26 cellular contexts compared by ENCODE assay signal in genomic region chr11:76224461-76225121, GRCh38. TPM values are rescaled to one million over a fixed set of nuclear protein-coding genes. Genes with fewer than 3 reads are reported as not detected.
"Had no signal": no experiment of that assay in that cellular context is flagged by ENCODE, and none has a peak within 500 bp of the region (broad histone marks: within the 10 kb centered on the region; RNA-seq: fewer than 3 reads in every experiment).

No MANE protein-coding gene starts in this region.

- H3K4me1 ChIP-seq: breast epithelium, colonic mucosa, SJSA1, vagina had no signal

- H3K36me3 ChIP-seq: breast epithelium, colonic mucosa, SJSA1, vagina had no signal

- H3K27ac Mint-ChIP-seq: activated naive CD8-positive, alpha-beta T cell treated with anti-CD3 and anti-CD28 coated beads for 36 hours; activated T-helper 2 cell treated with anti-CD3 and anti-CD28 coated beads, Interferon-gamma antibody, Interleukin-2, Interleukin-4, amounts not matched to agents 10 μg/mL and 5 μg/mL and 100 μg/mL, durations not matched to agents 14 hours and 24 hours and 36 hours; effector memory CD8-positive, alpha-beta T cell; natural killer cell treated with Interleukin-12 subunit alpha and Interleukin-12 subunit beta and Interleukin-15 and Interleukin-18, amount 100 ng/mL, for 72 hours had no signal

- H3K27ac ChIP-seq: colonic mucosa, dorsolateral prefrontal cortex, SJSA1, vagina had no signal

- H3K36me3 Mint-ChIP-seq: activated naive CD8-positive, alpha-beta T cell treated with anti-CD3 and anti-CD28 coated beads for 36 hours; natural killer cell treated with Interleukin-12 subunit alpha and Interleukin-12 subunit beta and Interleukin-15 and Interleukin-18, amount 100 ng/mL, for 72 hours had no signal

- H3K27me3 ChIP-seq: colonic mucosa, dorsolateral prefrontal cortex, SJSA1, vagina had no signal

- H3K9me3 ChIP-seq: breast epithelium, colonic mucosa, SJSA1, vagina had no signal

- DNase-seq: activated CD4-positive, alpha-beta T cell treated with anti-CD3 and anti-CD28 coated beads, Interleukin-2, amount 50 U/mL, for 4 hours; activated CD8-positive, alpha-beta memory T cell treated with anti-CD3 and anti-CD28 coated beads for 24 hours; activated CD8-positive, alpha-beta memory T cell treated with anti-CD3 and anti-CD28 coated beads, Interleukin-2, amount 50 U/mL, for 48 hours; activated naive CD4-positive, alpha-beta T cell; activated naive CD8-positive, alpha-beta T cell treated with anti-CD3 and anti-CD28 coated beads for 36 hours; activated T-cell treated with anti-CD3 and anti-CD28 coated beads, Interleukin-2, amount 50 U/mL, for 4 hours; amniotic stem cell; colonic mucosa; dorsolateral prefrontal cortex; effector memory CD8-positive, alpha-beta T cell; midbrain; occipital lobe; retina; small intestine; stimulated activated CD4-positive, alpha-beta T cell treated with anti-CD3 and anti-CD28 coated beads, Interleukin-2, amount 100 ng/mL, for 24 hours; stimulated activated naive CD4-positive, alpha-beta T cell; substantia nigra; T-helper 1 cell; T-helper 9 cell had no signal

- H3K4me3 Mint-ChIP-seq: activated naive CD8-positive, alpha-beta T cell treated with anti-CD3 and anti-CD28 coated beads for 36 hours; activated T-cell treated with anti-CD3 and anti-CD28 coated beads, Interleukin-2, amount 50 U/mL, for 4 hours; effector memory CD8-positive, alpha-beta T cell; natural killer cell treated with Interleukin-12 subunit alpha and Interleukin-12 subunit beta and Interleukin-15 and Interleukin-18, amount 100 ng/mL, for 72 hours had no signal

- H3K27me3 Mint-ChIP-seq: activated naive CD8-positive, alpha-beta T cell treated with anti-CD3 and anti-CD28 coated beads for 36 hours had no signal

- H3K4me3 ChIP-seq: breast epithelium, colonic mucosa, dorsolateral prefrontal cortex, SJSA1, vagina had no signal

- ATAC-seq: activated T-cell treated with anti-CD3 and anti-CD28 coated beads, Interleukin-2, amount 50 U/mL, for 4 hours; effector memory CD8-positive, alpha-beta T cell; esophagus mucosa had no signal

- H3K9me3 Mint-ChIP-seq: activated naive CD8-positive, alpha-beta T cell treated with anti-CD3 and anti-CD28 coated beads for 36 hours; activated T-cell treated with anti-CD3 and anti-CD28 coated beads, Interleukin-2, amount 50 U/mL, for 4 hours; activated T-helper 2 cell treated with anti-CD3 and anti-CD28 coated beads, Interferon-gamma antibody, Interleukin-2, Interleukin-4, amounts not matched to agents 10 μg/mL and 5 μg/mL and 100 μg/mL, durations not matched to agents 14 hours and 24 hours and 36 hours; effector memory CD8-positive, alpha-beta T cell; natural killer cell treated with Interleukin-12 subunit alpha and Interleukin-12 subunit beta and Interleukin-15 and Interleukin-18, amount 100 ng/mL, for 72 hours had no signal

RNA-seq across cellular contexts. Expression of gene WNT11, which starts 18.3 kb away (rescaled TPM):
- total RNA-seq: activated naive CD8-positive, alpha-beta T cell treated with anti-CD3 and anti-CD28 coated beads for 36 hours; endothelial cell of umbilical vein; SJSA1 had no signal
